In the genomic region with DNA sequence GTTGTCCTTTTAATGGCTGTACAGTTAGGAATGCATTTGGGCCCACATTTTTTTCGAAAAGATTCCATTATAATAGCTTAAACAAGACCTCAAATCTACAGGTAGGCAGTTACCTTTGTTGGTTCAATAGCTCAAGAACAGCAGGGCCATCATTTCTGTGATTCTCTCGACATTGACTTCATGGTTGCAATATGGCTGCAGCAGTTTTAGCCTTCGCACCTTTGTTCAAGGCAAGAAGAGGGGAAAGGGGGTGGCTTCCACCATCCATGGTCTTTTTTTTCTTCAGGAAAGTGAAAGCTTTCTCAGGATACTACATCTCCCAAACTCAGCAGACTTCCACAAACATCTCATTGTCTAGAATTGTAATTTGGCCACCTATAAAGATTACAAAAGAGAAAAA, we compare ENCODE assay signal across 14 cellular contexts. TPM values are rescaled to one million over a fixed set of nuclear protein-coding genes. Genes with fewer than 3 reads are reported as not detected.
DNase-seq lines count a peak whose midpoint lies in the region; ATAC-seq, FAIRE-seq and TF ChIP-seq lines count a peak whose summit lies in the region.
"Had no signal": no experiment of that assay in that cellular context is flagged by ENCODE, and none has a peak within 500 bp of the region (broad histone marks: within the 10 kb centered on the region; RNA-seq: fewer than 3 reads in every experiment).

No MANE protein-coding gene starts in this region.

- no peak for TF ChIP-seq CTCF in HFFc6 (IDR thresholded peaks at IDR 0.05)
- no peak for TF ChIP-seq CTCF in K562 (IDR thresholded peaks at IDR 0.05 in 2 of 3, conservative IDR thresholded peaks at IDR 0.05 in 1 of 3; ENCODE audit: insufficient read depth in 2 of 3, low read depth in 1 of 3, low read length in 3 of 3)
- no peak for TF ChIP-seq CTCF in neural crest cell (conservative IDR thresholded peaks at IDR 0.05)

- ATAC-seq in K562, result no peak
- ATAC-seq: WTC11 had no signal

- no peaks in the 10 kb centered on the region for H3K9me3 Mint-ChIP-seq in HFFc6
- no peaks in the 10 kb centered on the region for H3K9me3 Mint-ChIP-seq in neural crest cell
- H3K9me3 Mint-ChIP-seq: WTC11 had no signal

- peak overlapping the region in 6 of 11 experiments; percentile 94 to 100 (median 99); a peak in 9 of 22 replicates for H3K9ac ChIP-seq in BLaER1 treated with 17β-estradiol and CSF1 and Interleukin-3, amounts not matched to agents 10 nM and 100 nM
- no peak overlapping the region for H3K9ac ChIP-seq in K562 (ENCODE audit: insufficient read depth in 1 of 2, low read depth in 2 of 2, low read length in 2 of 2)

- CTCF ChIA-PET in K562 (lab: Yijun Ruan, JAX; ENCODE audit: low intra/inter-chr PET ratio), result interaction anchor here (0.7 kb wide), 1 partner anchor 92 kb away, joined by 4 read pairs; no protein-coding TSS in a partner anchor

- H3K4me3 Mint-ChIP-seq in HFFc6 (no peak overlapping the region), neural crest cell (peak overlapping the region; percentile 94)

- TF ChIP-seq EP300 in K562 (IDR thresholded peaks at IDR 0.05; ENCODE audit: low read length), result no peak

- H3K27ac ChIP-seq in BLaER1 treated with 17β-estradiol and CSF1 and Interleukin-3, amounts not matched to agents 10 nM and 100 nM, result peak overlapping the region in 8 of 11 experiments; percentile 94 to 100 (median 98); a peak in 14 of 22 replicates
- no peak overlapping the region for H3K27ac ChIP-seq in K562 (ENCODE audit: extremely low read depth, low read depth, low read length)
- H3K27ac ChIP-seq: RWPE1 had no signal

- peaks cover 28 to 36% (median 31%) of the 10 kb centered on the region in 10 experiments for H3K4me1 ChIP-seq in BLaER1 treated with 17β-estradiol and CSF1 and Interleukin-3, amounts not matched to agents 10 nM and 100 nM
- H3K4me1 ChIP-seq in K562 (replicated peaks in 1 of 2; ENCODE audit: control insufficient read depth in 2 of 2, insufficient read depth in 2 of 2, low read length in 2 of 2), result peaks cover 24 to 29% of the 10 kb centered on the region in 2 experiments

- peak overlapping the region; percentile 68 to 98 (median 91) for H3K4me2 ChIP-seq in BLaER1 treated with 17β-estradiol and CSF1 and Interleukin-3, amounts not matched to agents 10 nM and 100 nM
- H3K4me2 ChIP-seq in K562 (ENCODE audit: insufficient read depth, low read length), result no peak overlapping the region

- BruUV-seq in K562 (replicated peaks; lab: Mats Ljungman, UMichigan), result no TSS peak

- peaks cover 23% of the 10 kb centered on the region for H3K79me2 ChIP-seq in K562 (ENCODE audit: control insufficient read depth, insufficient read depth, low read length)

- POLR2A ChIA-PET in K562 (lab: Yijun Ruan, JAX), result interaction anchor here (0.6 to 9.5 kb wide), 2 partner anchors 10 to 21 kb away, joined by 3 to 111 read pairs; no protein-coding TSS in a partner anchor

- peaks cover 4% of the 10 kb centered on the region for H3K27me3 Mint-ChIP-seq in HFFc6 (ENCODE audit: insufficient read depth)
- peaks cover 4% of the 10 kb centered on the region for H3K27me3 Mint-ChIP-seq in neural crest cell (ENCODE audit: low read depth)

- H3K36me3 Mint-ChIP-seq in HFFc6 (ENCODE audit: low read depth) (peaks cover 8% of the 10 kb centered on the region; the same call in 1 of the 2 replicates), neural crest cell (ENCODE audit: low read depth) (no peaks in the 10 kb centered on the region)
- H3K36me3 Mint-ChIP-seq: WTC11 had no signal

- no peaks in the 10 kb centered on the region for H3K27me3 ChIP-seq in BLaER1 treated with 17β-estradiol and CSF1 and Interleukin-3, amounts not matched to agents 10 nM and 100 nM
- H3K27me3 ChIP-seq in K562 (ENCODE audit: control insufficient read depth in 2 of 2, insufficient read depth in 2 of 2, low read length in 2 of 2), result no peaks in the 10 kb centered on the region

- no peak for TF ChIP-seq POLR2A in K562 (conservative IDR thresholded peaks at IDR 0.05)

- no peak for FAIRE-seq in K562 (lab: Jason Lieb, UNC)
- FAIRE-seq: H1 had no signal

- DNase-seq in HFFc6 (no peak), K562 (ENCODE audit: extremely low read depth in 1 of 4, low spot score in 3 of 4) (no peak), neural crest cell (ENCODE audit: low read depth, low spot score) (no peak), SKM-1 treated with dmso at 0.1 percent for 144 hours (lab: John Stamatoyannopoulos, UW; ENCODE audit: unreplicated experiment) (no peak), dermis blood vessel endothelial cell (no peak), OCI-M2 (lab: John Stamatoyannopoulos, UW; ENCODE audit: unreplicated experiment) (no peak)
- DNase-seq in activated CD8-positive, alpha-beta memory T cell treated with anti-CD3 and anti-CD28 coated beads for 24 hours, result no peak
- DNase-seq: anterior cingulate cortex; stimulated activated CD4-positive, alpha-beta T cell treated with anti-CD3 and anti-CD28 coated beads, Interleukin-4, amount 100 ng/mL, for 1 hour had no signal

- peak overlapping the region; percentile 95 for H3K27ac Mint-ChIP-seq in HFFc6
- H3K27ac Mint-ChIP-seq in neural crest cell (ENCODE audit: unreplicated experiment), result peak overlapping the region; percentile 97

- peak overlapping the region; percentile 89; the same call in 1 of the 2 replicates for H2AFZ ChIP-seq in K562 (ENCODE audit: low read depth, low read length)

- in situ Hi-C loops in K562 (cut with MboI), result no loop called here

- intact Hi-C loops in K562 (cut with micrococcal nuclease), result loop anchor here (5.0 kb wide), 2 partner anchors 149 to 401 kb away; a partner anchor contains a TSS

- WGBS in K562 (ENCODE audit: insufficient coverage, low coverage, missing lambda C conversion rate), result 64% methylated on average over 3 of the region's 3 CpGs

- 0 out of 20 replicates have a peak overlapping the region, but pooled peaks of 1 of the 10 experiments have one; percentile 96 for H3K4me3 ChIP-seq in BLaER1 treated with 17β-estradiol and CSF1 and Interleukin-3, amounts not matched to agents 10 nM and 100 nM
- no peak overlapping the region for H3K4me3 ChIP-seq in K562

- no peaks in the 10 kb centered on the region for H3K9me3 ChIP-seq in BLaER1 treated with 17β-estradiol and CSF1 and Interleukin-3, amounts not matched to agents 10 nM and 100 nM (replicated peaks in 1 of 11)
- H3K9me3 ChIP-seq in K562 (replicated peaks; ENCODE audit: control insufficient read depth, insufficient read depth, low read depth, low read length), result no peaks in the 10 kb centered on the region
- H3K9me3 ChIP-seq: thoracic aorta had no signal

- no peaks in the 10 kb centered on the region for H3K9me1 ChIP-seq in K562 (ENCODE audit: control insufficient read depth, insufficient read depth, low read length)

- 0 out of 22 replicates have a peak, but pooled peaks cover 0 to under 1% (median 0%) of the 10 kb centered on the region in 11 experiments for H3K36me3 ChIP-seq in BLaER1 treated with 17β-estradiol and CSF1 and Interleukin-3, amounts not matched to agents 10 nM and 100 nM
- H3K36me3 ChIP-seq in K562 (ENCODE audit: control insufficient read depth, insufficient read depth, low read length), result peaks cover 4% of the 10 kb centered on the region; the same call in 1 of the 3 replicates
- H3K36me3 ChIP-seq: thoracic aorta had no signal

- H3K4me1 Mint-ChIP-seq in HFFc6 (ENCODE audit: low read depth) (peaks cover 33% of the 10 kb centered on the region), neural crest cell (peaks cover 41% of the 10 kb centered on the region)

- H4K20me1 ChIP-seq in BLaER1 treated with 17β-estradiol and CSF1 and Interleukin-3, amounts not matched to agents 10 nM and 100 nM, result peaks cover 15 to 22% (median 17%) of the 10 kb centered on the region in 11 experiments
- H4K20me1 ChIP-seq in K562 (replicated peaks; ENCODE audit: control insufficient read depth, insufficient read depth, low read length), result no peaks in the 10 kb centered on the region

- no peak for TF ChIP-seq RAD21 in K562 (CRISPR knock-in tag; conservative IDR thresholded peaks at IDR 0.05 in 1 of 2, IDR thresholded peaks at IDR 0.05 in 1 of 2)

RNA-seq across cellular contexts. Expression of a gene that starts 2.2 kb away (rescaled TPM):
- 10 to 100 TPM; 20.8 to 24.5 (median 22.0) TPM for total RNA-seq in HFFc6 (2021; fragmentation: NEBNext Ultra II Directional; extraction: Animal tissue kit (Norgen Biotek cat#: 25700))
- total RNA-seq in K562 (2011; cell fraction: chromatin; rRNA removed; ENCODE audit: low replicate concordance), result 104 and 163 TPM in 2 replicates
- 38.5 and 42.6 TPM in 2 replicates for total RNA-seq in K562 (2011; cell fraction: nucleolus; rRNA removed)
- total RNA-seq in K562 (2011; cell fraction: nucleoplasm; rRNA removed), result 74.4 and 118 TPM in 2 replicates
- total RNA-seq in K562 (2014; rRNA removed) (27.3 and 27.8 TPM in 2 replicates), K562 (2014; rRNA removed; fragmentation: Illumina TruSeq; extraction: Trizol) (40.3 and 50.3 TPM in 2 replicates), K562 (2015; rRNA removed; fragmentation: Illumina TruSeq; extraction: Trizol) (33.8 and 35.8 TPM in 2 replicates), K562 (2021) (27.0 and 31.4 TPM in 2 replicates), neural crest cell (40.9 and 41.3 TPM in 2 replicates), dermis blood vessel endothelial cell (71.3 and 103 TPM in 2 replicates)
- polyA plus RNA-seq in K562 (2011; rRNA removed) (49.8 and 62.2 TPM in 2 replicates), K562 (2014; fragmentation: Illumina TruSeq; extraction: Trizol) (29.1 and 35.2 TPM in 2 replicates), K562 (2014; fragmentation: Nextera tagmentation; extraction: Ambion mirVana) (10 to 100 TPM; 22.8 to 22.9 TPM), K562 (2014; rRNA removed) (27.4 and 30.8 TPM in 2 replicates)
- polyA plus RNA-seq in K562 (2011; cell fraction: cytosol; rRNA removed), result 14.2 and 26.7 TPM in 2 replicates
- polyA plus RNA-seq in K562 (2011; cell fraction: nucleus; rRNA removed), result 21.8 and 25.6 TPM in 2 replicates
- 22.4 and 24.3 TPM in 2 replicates for polyA plus RNA-seq in K562 (2012)
- 104 and 106 TPM in 2 replicates for polyA minus RNA-seq in K562 (2011; rRNA and poly(A)+ RNA removed)
- polyA minus RNA-seq in K562 (2011; cell fraction: cytosol; rRNA and poly(A)+ RNA removed), result 20.4 and 34.2 TPM in 2 replicates
- polyA minus RNA-seq in K562 (2011; cell fraction: nucleus; rRNA and poly(A)+ RNA removed), result 25.0 and 32.5 TPM in 2 replicates

Comparison
In these comparisons a context has a peak if more than half of its experiments do, and no peak if none do; other contexts are left out.
1. H3K9ac ChIP-seq: peak in BLaER1 treated with 17β-estradiol and CSF1 and Interleukin-3, amounts not matched to agents 10 nM and 100 nM (6 of 11); none in K562 (0 of 2).